In the genomic region with DNA sequence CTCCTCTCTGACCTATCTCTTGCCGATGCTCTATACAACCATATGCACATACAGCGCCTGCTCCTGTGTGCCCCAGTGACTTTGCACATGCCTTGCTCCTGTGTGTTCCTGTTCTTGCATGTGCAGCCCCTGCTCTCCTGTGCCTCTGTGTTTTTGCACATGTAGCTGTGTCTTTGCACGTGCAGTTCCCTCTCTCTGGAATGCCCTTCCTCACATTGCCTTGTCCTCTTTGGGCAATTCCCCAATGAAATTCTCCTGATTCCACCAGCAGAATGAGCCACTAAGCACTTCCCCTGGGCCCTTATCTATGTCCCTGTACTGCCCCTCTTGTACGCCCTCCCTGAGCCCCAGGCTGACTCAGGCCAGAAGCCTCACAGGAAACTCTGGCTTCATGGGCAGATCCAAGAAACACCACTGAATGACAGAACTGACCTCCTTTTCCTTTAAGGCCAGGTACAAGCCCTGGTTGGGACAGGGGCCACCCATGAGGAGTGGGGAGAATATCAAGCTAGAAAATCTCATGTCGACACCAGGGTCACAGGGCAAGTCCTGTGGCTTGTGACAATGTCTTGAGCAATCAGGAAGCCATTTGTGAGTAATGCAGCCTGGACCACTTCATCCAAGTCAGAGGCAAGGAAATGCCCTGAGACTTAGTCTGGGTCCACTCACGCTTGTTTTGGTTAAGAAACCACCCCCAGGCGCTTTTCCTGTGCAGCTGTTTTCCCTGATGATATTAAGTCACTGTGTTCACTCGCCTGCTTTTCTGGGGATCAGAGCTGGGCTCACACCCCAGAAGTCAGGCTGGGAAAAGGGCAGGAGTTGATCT, we compare ENCODE assay signal across 10 cellular contexts. TPM values are rescaled to one million over a fixed set of nuclear protein-coding genes. Genes with fewer than 3 reads are reported as not detected.
DNase-seq lines count a peak whose midpoint lies in the region; ATAC-seq, FAIRE-seq and TF ChIP-seq lines count a peak whose summit lies in the region.
"Had no signal": no experiment of that assay in that cellular context is flagged by ENCODE, and none has a peak within 500 bp of the region (broad histone marks: within the 10 kb centered on the region; RNA-seq: fewer than 3 reads in every experiment).

No MANE protein-coding gene starts in this region.

- H3K27ac Mint-ChIP-seq in chondrocyte (ENCODE audit: unreplicated experiment) = peak overlapping the region; percentile 69
- H3K27ac Mint-ChIP-seq in activated CD4-positive, alpha-beta memory T cell treated with anti-CD3 and anti-CD28 coated beads, Interleukin-2, amount 10 ng/mL, durations not matched to agents 7 days and 5 days = no peak overlapping the region

- H3K9me3 ChIP-seq in lower lobe of right lung = no peaks in the 10 kb centered on the region
- H3K9me3 ChIP-seq: Caco-2 had no signal

- H3K27me3 Mint-ChIP-seq in chondrocyte (ENCODE audit: low read depth) = no peaks in the 10 kb centered on the region
- H3K27me3 Mint-ChIP-seq in activated CD4-positive, alpha-beta memory T cell treated with anti-CD3 and anti-CD28 coated beads, Interleukin-2, amount 10 ng/mL, durations not matched to agents 7 days and 5 days = peaks cover 31% of the 10 kb centered on the region

- intact Hi-C loops in lower lobe of right lung (cut with DNase I) = no loop called here

- in situ Hi-C loops in ACHN (cut with HindIII; ENCODE audit: low pct_ligation_motif_present, low pct_unique_long_range_greater_than_20kb, low sequenced_read_pairs) = no loop called here

- TF ChIP-seq POLR2A in GM12891 (IDR thresholded peaks at IDR 0.05; ENCODE audit: low read depth, low read length) = no peak

- TF ChIP-seq CTCF in chondrocyte (IDR thresholded peaks at IDR 0.05) (no peak), lower lobe of right lung (IDR thresholded peaks at IDR 0.05) (no peak)

- no peaks in the 10 kb centered on the region for H3K36me3 Mint-ChIP-seq in chondrocyte (ENCODE audit: low read depth)
- no peaks in the 10 kb centered on the region for H3K36me3 Mint-ChIP-seq in activated CD4-positive, alpha-beta memory T cell treated with anti-CD3 and anti-CD28 coated beads, Interleukin-2, amount 10 ng/mL, durations not matched to agents 7 days and 5 days (ENCODE audit: low read depth)

- no peaks in the 10 kb centered on the region for H3K9me3 Mint-ChIP-seq in chondrocyte (ENCODE audit: low read depth)
- H3K9me3 Mint-ChIP-seq in activated CD4-positive, alpha-beta memory T cell treated with anti-CD3 and anti-CD28 coated beads, Interleukin-2, amount 10 ng/mL, durations not matched to agents 7 days and 5 days = no peaks in the 10 kb centered on the region

- peak; percentile 80 for DNase-seq in ACHN
- peak; percentile 100 for DNase-seq in LHCN-M2 (ENCODE audit: low read depth)
- DNase-seq in chondrocyte (ENCODE audit: low spot score) = no peak
- DNase-seq in lower lobe of right lung = no peak
- no peak for DNase-seq in GM12891 (ENCODE audit: insufficient read length, low spot score)
- DNase-seq in activated CD4-positive, alpha-beta memory T cell treated with anti-CD3 and anti-CD28 coated beads, Interleukin-2, amount 10 ng/mL, durations not matched to agents 7 days and 5 days = no peak
- DNase-seq in NCI-H187 treated with DMSO at 0.1 percent for 48 hours (lab: John Stamatoyannopoulos, UW) = no peak

- ATAC-seq in lower lobe of right lung (peak; percentile 53 to 57), GM19324 (IDR thresholded peaks at IDR 0.05; ENCODE audit: low FRiP score, unreplicated experiment) (no peak)

- FAIRE-seq in GM12891 (lab: Jason Lieb, UNC) = no peak
- FAIRE-seq: endometrium had no signal

- H3K4me3 ChIP-seq in lower lobe of right lung = no peak overlapping the region

- peaks cover 38% of the 10 kb centered on the region for H3K4me1 Mint-ChIP-seq in chondrocyte (ENCODE audit: low read depth)
- peaks cover 6% of the 10 kb centered on the region for H3K4me1 Mint-ChIP-seq in activated CD4-positive, alpha-beta memory T cell treated with anti-CD3 and anti-CD28 coated beads, Interleukin-2, amount 10 ng/mL, durations not matched to agents 7 days and 5 days

- peaks cover 13% of the 10 kb centered on the region for H3K27me3 ChIP-seq in lower lobe of right lung (ENCODE audit: low read depth)

- no peak overlapping the region for H3K4me3 Mint-ChIP-seq in chondrocyte (ENCODE audit: unreplicated experiment)
- H3K4me3 Mint-ChIP-seq in activated CD4-positive, alpha-beta memory T cell treated with anti-CD3 and anti-CD28 coated beads, Interleukin-2, amount 10 ng/mL, durations not matched to agents 7 days and 5 days = no peak overlapping the region

- H3K36me3 ChIP-seq in lower lobe of right lung = no peaks in the 10 kb centered on the region

- POLR2A ChIA-PET in activated CD4-positive, alpha-beta memory T cell treated with anti-CD3 and anti-CD28 coated beads, Interleukin-2, amount 10 ng/mL, durations not matched to agents 7 days and 5 days (lab: Charles Lee) = interaction anchor here (2.1 kb wide), 1 partner anchor 50 kb away, joined by 8 read pairs; no protein-coding TSS in a partner anchor

- CTCF ChIA-PET in activated CD4-positive, alpha-beta memory T cell treated with anti-CD3 and anti-CD28 coated beads, Interleukin-2, amount 10 ng/mL, durations not matched to agents 7 days and 5 days (lab: Charles Lee) = interaction anchor here (1.1 to 7.2 kb wide), 9 partner anchors 8 to 912 kb away, joined by 3 to 125 read pairs (median 4); no protein-coding TSS in a partner anchor

- H3K4me1 ChIP-seq in lower lobe of right lung = peaks cover 26% of the 10 kb centered on the region

- H3K27ac ChIP-seq in lower lobe of right lung = no peak overlapping the region

TF ChIP-seq in GM12891, 5 proteins besides CTCF, POLR2A, EP300 and RAD21:
- TF ChIP-seq PAX5 (IDR thresholded peaks at IDR 0.05; ENCODE audit: insufficient read depth, low read length, severe bottlenecking) (no peak), SPI1 (IDR thresholded peaks at IDR 0.05; ENCODE audit: low read depth, low read length) (no peak), TAF1 (IDR thresholded peaks at IDR 0.05; ENCODE audit: low read depth, low read length) (no peak), POLR2AphosphoS5 (IDR thresholded peaks at IDR 0.05; ENCODE audit: low read depth, low read length) (no peak), POU2F2 (IDR thresholded peaks at IDR 0.05; ENCODE audit: low read depth, low read length) (no peak)

RNA-seq across cellular contexts. Expression of gene ARHGAP22, which starts 1.9 kb away (rescaled TPM):
- 255 and 312 TPM in 2 replicates for total RNA-seq in LHCN-M2 (2014; rRNA removed)
- 102 TPM for polyA plus RNA-seq in LHCN-M2 (2012)
- 0.94 to 8.8 TPM (median 7.1 TPM) in 3 replicates for total RNA-seq in chondrocyte
- 9.6 TPM for total RNA-seq in lower lobe of right lung
- polyA plus RNA-seq in GM12891 (2012; ENCODE audit: low read depth, missing spikeins) = 0.19 TPM
- total RNA-seq in activated CD4-positive, alpha-beta memory T cell treated with anti-CD3 and anti-CD28 coated beads, Interleukin-2, amount 10 ng/mL, durations not matched to agents 7 days and 5 days = under 1 TPM in 1 of 2 experiments, not detected in 1; 0.25 TPM

Comparison
In these comparisons a context has a peak if more than half of its experiments do, and no peak if none do; other contexts are left out.
1. DNase-seq: peak in ACHN (single experiment) and LHCN-M2 (single experiment); none in chondrocyte (single experiment), lower lobe of right lung (single experiment), GM12891 (single experiment), activated CD4-positive, alpha-beta memory T cell treated with anti-CD3 and anti-CD28 coated beads, Interleukin-2, amount 10 ng/mL, durations not matched to agents 7 days and 5 days (single experiment) and NCI-H187 treated with DMSO at 0.1 percent for 48 hours (single experiment).
2. RNA of gene ARHGAP22, which starts 1.9 kb away (total RNA-seq): 255 to 312 TPM in LHCN-M2; 9.6 TPM in lower lobe of right lung (single experiment), 0.94 to 8.8 TPM in chondrocyte and 0.25 TPM in activated CD4-positive, alpha-beta memory T cell treated with anti-CD3 and anti-CD28 coated beads, Interleukin-2, amount 10 ng/mL, durations not matched to agents 7 days and 5 days; every median in the first group is over 10 times any median in the second.